ENCODE assay signal across 12 cellular contexts in genomic region chr5:150303070-150303595, GRCh38. TPM values are rescaled to one million over a fixed set of nuclear protein-coding genes. Genes with fewer than 3 reads are reported as not detected.
DNase-seq lines count a peak whose midpoint lies in the region; ATAC-seq and TF ChIP-seq lines count a peak whose summit lies in the region.
"Had no signal": no experiment of that assay in that cellular context is flagged by ENCODE, and none has a peak within 500 bp of the region (broad histone marks: within the 10 kb centered on the region; RNA-seq: fewer than 3 reads in every experiment).

No MANE protein-coding gene starts in this region.

- DNase-seq in heart left ventricle (no peak), left cardiac atrium (no peak), esophagus squamous epithelium (lab: John Stamatoyannopoulos, UW) (no peak), nephron progenitor cell (no peak), uterus (peak in 1 of 2 donors; percentile 49), DMS79 treated with DMSO at 0.1 percent for 48 hours (lab: John Stamatoyannopoulos, UW) (no peak), dedifferentiated amniotic fluid mesenchymal stem cell (ENCODE audit: extremely low spot score) (no peak), NCI-H1048 (lab: John Stamatoyannopoulos, UW) (no peak)
- DNase-seq: activated CD4-positive, alpha-beta T cell treated with anti-CD3 and anti-CD28 coated beads, Interleukin-2, amount 50 U/mL, for 4 hours; NCI-H510A had no signal

- H3K27ac Mint-ChIP-seq in nephron progenitor cell = no peak overlapping the region

- H3K9me3 ChIP-seq in heart left ventricle (no peaks in the 10 kb centered on the region), esophagus squamous epithelium (no peaks in the 10 kb centered on the region), uterus (no peaks in the 10 kb centered on the region)

- intact Hi-C loops in heart left ventricle (cut with DNase I) (no loop called here), left cardiac atrium (cut with DNase I) (no loop called here), esophagus squamous epithelium (cut with DNase I) (no loop called here), uterus (cut with DNase I; ENCODE audit: low total_unique reads) (no loop called here)

- peaks cover 0 to 34% (median 9%) of the 10 kb centered on the region in 12 donors for H3K4me1 ChIP-seq in heart left ventricle
- peaks cover 40 to 65% (median 49%) of the 10 kb centered on the region in 3 donors for H3K4me1 ChIP-seq in esophagus squamous epithelium
- H3K4me1 ChIP-seq in uterus = peaks cover 10 to 16% of the 10 kb centered on the region in 2 donors

- H3K4me3 ChIP-seq in heart left ventricle = peak overlapping the region in 9 of 12 donors; percentile 35 to 54 (median 42)
- H3K4me3 ChIP-seq in esophagus squamous epithelium = peak overlapping the region in 3 of 4 donors; percentile 42 to 66 (median 47)
- peak overlapping the region; percentile 25 to 41 for H3K4me3 ChIP-seq in uterus

- no peak for ATAC-seq in heart left ventricle
- no peak for ATAC-seq in left cardiac atrium

- H3K27me3 Mint-ChIP-seq in nephron progenitor cell (ENCODE audit: low read depth, poor library complexity) = peaks cover 11% of the 10 kb centered on the region

- 17 to 32% (median 19%) methylated on average over 16 of the region's 16 CpGs for WGBS in heart left ventricle, 4 donors
- WGBS in esophagus squamous epithelium, 2 donors = 21 to 48% methylated on average over 11 to 14 of the region's 16 CpGs

- H3K4me1 Mint-ChIP-seq in nephron progenitor cell = peaks cover 81% of the 10 kb centered on the region

- H3K27ac ChIP-seq in heart left ventricle (peak overlapping the region in 6 of 12 donors; percentile 19 to 73 (median 59)), esophagus squamous epithelium (peak overlapping the region in 3 of 4 donors; percentile 69 to 80 (median 73)), uterus (peak overlapping the region; percentile 85 to 95)

- no peaks in the 10 kb centered on the region for H3K9me3 Mint-ChIP-seq in nephron progenitor cell

- TF ChIP-seq CTCF in heart left ventricle (IDR thresholded peaks at IDR 0.05) (no peak), esophagus squamous epithelium (IDR thresholded peaks at IDR 0.05) (no peak), nephron progenitor cell (IDR thresholded peaks at IDR 0.05) (no peak), uterus (IDR thresholded peaks at IDR 0.05) (no peak)

- no peaks in the 10 kb centered on the region for H3K36me3 Mint-ChIP-seq in nephron progenitor cell (ENCODE audit: low read depth)

- H3K27me3 ChIP-seq in heart left ventricle = peaks cover 0 to 32% (median 16%) of the 10 kb centered on the region in 9 donors
- peaks cover 0 to 42% (median 0%) of the 10 kb centered on the region in 4 donors for H3K27me3 ChIP-seq in esophagus squamous epithelium
- H3K27me3 ChIP-seq in uterus = no peaks in the 10 kb centered on the region

- TF ChIP-seq POLR2A in heart left ventricle (IDR thresholded peaks at IDR 0.05) (no peak), esophagus squamous epithelium (IDR thresholded peaks at IDR 0.05) (no peak), uterus (IDR thresholded peaks at IDR 0.05) (no peak)

- H3K36me3 ChIP-seq in heart left ventricle = no peaks in the 10 kb centered on the region
- H3K36me3 ChIP-seq in esophagus squamous epithelium = no peaks in the 10 kb centered on the region
- no peaks in the 10 kb centered on the region for H3K36me3 ChIP-seq in uterus

- H3K4me3 Mint-ChIP-seq in nephron progenitor cell = peak overlapping the region; percentile 12

RNA-seq across cellular contexts. Expression of gene ARSI, which starts 0.4 kb away (rescaled TPM):
- under 1 TPM in 7 of 9 donors, not detected in 2; 0.12 to 0.95 (median 0.35) TPM for total RNA-seq in heart left ventricle
- under 1 TPM in 1 of 2 donors, not detected in 1; 0.68 TPM for polyA plus RNA-seq in heart left ventricle
- total RNA-seq in left cardiac atrium = under 1 TPM; 0.68 to 0.84 TPM
- total RNA-seq in esophagus squamous epithelium = 1 to 10 TPM; 2.1 to 7.2 (median 5.1) TPM
- 10 to 100 TPM in 1 of 4 donors, 1 to 10 TPM in 3; 4.3 to 15.1 (median 5.7) TPM for total RNA-seq in uterus

RNA-seq across cellular contexts. Expression of gene CAMK2A, which starts 13.6 kb away (rescaled TPM):
- total RNA-seq in heart left ventricle = 10 to 100 TPM in 8 of 9 donors, 1 to 10 TPM in 1; 4.8 to 26.0 (median 15.6) TPM
- polyA plus RNA-seq in heart left ventricle = 10 to 100 TPM in 1 of 2 donors, 1 to 10 TPM in 1; 3.2 to 15.2 TPM
- 10 to 100 TPM; 10.8 to 16.3 TPM for total RNA-seq in left cardiac atrium
- total RNA-seq in esophagus squamous epithelium = under 1 TPM in 1 of 4 donors, not detected in 3; 0.04 TPM
- 10 to 100 TPM in 1 of 4 donors, 1 to 10 TPM in 2, under 1 TPM in 1; under 0.01 to 23.7 (median 4.3) TPM for total RNA-seq in uterus
- total RNA-seq: endothelial cell of umbilical vein had no signal
- polyA plus RNA-seq: endothelial cell of umbilical vein, liver had no signal

RNA-seq across cellular contexts. Expression of gene TCOF1, which starts 54.4 kb away (rescaled TPM):
- total RNA-seq in heart left ventricle = 10 to 100 TPM; 12.6 to 29.9 (median 16.0) TPM
- polyA plus RNA-seq in heart left ventricle = 10 to 100 TPM; 11.9 to 18.8 TPM
- total RNA-seq in left cardiac atrium = 10 to 100 TPM; 17.4 to 18.5 TPM
- total RNA-seq in esophagus squamous epithelium = 10 to 100 TPM; 18.2 to 41.4 (median 24.8) TPM
- total RNA-seq in uterus = 10 to 100 TPM in 3 of 4 donors, 1 to 10 TPM in 1; 9.4 to 40.0 (median 20.1) TPM
